Comparison of ENCODE assay signal across 20 cellular contexts in genomic region chr18:40957533-40958070, GRCh38.
A peak's percentile ranks its signal among the peaks of the same experiment; 100 is the strongest.
DNase-seq lines count a peak whose midpoint lies in the region; ATAC-seq, FAIRE-seq and TF ChIP-seq lines count a peak whose summit lies in the region.
"Had no signal": no experiment of that assay in that cellular context is flagged by ENCODE, and none has a peak within 500 bp of the region (broad histone marks: within the 10 kb centered on the region; RNA-seq: fewer than 3 reads in every experiment).

No MANE protein-coding gene starts in this region.

- H3K4ac ChIP-seq in neuronal stem cell (ENCODE audit: low read length): no peak overlapping the region

- SMC1A ChIA-PET in GM12878 (lab: Charles Lee; ENCODE audit: uncharacterized antibody, unreplicated experiment): interaction anchor here (0.7 to 1.4 kb wide), 3 partner anchors 12 to 37 kb away, joined by 3 read pairs; no protein-coding TSS in a partner anchor

- RAD21 ChIA-PET in GM12878 (lab: Charles Lee; ENCODE audit: unreplicated experiment): interaction anchor here (0.8 kb wide), 1 partner anchor 22 kb away, joined by 3 read pairs; no protein-coding TSS in a partner anchor

- no peaks in the 10 kb centered on the region for H3K79me1 ChIP-seq in neuronal stem cell (ENCODE audit: low read depth, low read length)

- ATAC-seq in GM12878 (no peak; the same call in 2 of the 3 replicates), Right ventricle myocardium inferior (no peak)
- ATAC-seq: SK-N-SH treated with all-trans-retinoic acid at 6 μM for 48 hours had no signal

- H3K4me2 ChIP-seq in GM12878 (ENCODE audit: control insufficient read depth, insufficient read depth) (no peak overlapping the region), neuronal stem cell (ENCODE audit: insufficient read depth, low read length, poor library complexity, severe bottlenecking) (no peak overlapping the region)
- H3K4me2 ChIP-seq: BLaER1 treated with 17β-estradiol and CSF1 and Interleukin-3, amounts not matched to agents 10 nM and 100 nM had no signal

- POLR2A ChIA-PET in AG04450 (lab: Yijun Ruan, JAX) (no interaction called here), GM12878 (lab: Charles Lee) (no interaction called here)

- H2BK5ac ChIP-seq in neuronal stem cell (ENCODE audit: low read length): no peak overlapping the region

- H3K23ac ChIP-seq in neuronal stem cell (ENCODE audit: low read depth, low read length, poor library complexity): no peak overlapping the region

- H3K27ac ChIP-seq in AG04450 (ENCODE audit: low read depth, low read length): no peak overlapping the region
- H3K27ac ChIP-seq in GM12878 (ENCODE audit: control insufficient read depth, insufficient read depth): no peak overlapping the region
- no peak overlapping the region for H3K27ac ChIP-seq in neuronal stem cell (replicated peaks; ENCODE audit: low read length)
- no peak overlapping the region for H3K27ac ChIP-seq in dorsolateral prefrontal cortex
- H3K27ac ChIP-seq: BLaER1 treated with 17β-estradiol and CSF1 and Interleukin-3, amounts not matched to agents 10 nM and 100 nM; Peyer's patch had no signal

- H2BK15ac ChIP-seq in neuronal stem cell (ENCODE audit: low read length): no peak overlapping the region

- TF ChIP-seq EP300 in GM12878 (IDR thresholded peaks at IDR 0.05; ENCODE audit: borderline replicate concordance in 1 of 2, control insufficient read depth in 1 of 2, low read depth in 2 of 2, low read length in 2 of 2): no peak

- WGBS in GM12878 (ENCODE audit: insufficient coverage, insufficient replicate concordance, low lambda C conversion rate, missing lambda C conversion rate): 0% methylated on average over 2 of the region's 2 CpGs
- no CpG with 5 or more reads among the region's 2 CpGs for WGBS in neuronal stem cell (ENCODE audit: extremely low coverage in 2 of 2, insufficient read length in 2 of 2, insufficient replicate concordance in 1 of 2), 2 donors

- H3K9ac ChIP-seq in GM12878 (ENCODE audit: control insufficient read depth, insufficient read depth, low read length) (no peak overlapping the region), neuronal stem cell (ENCODE audit: low read depth, low read length, poor library complexity) (no peak overlapping the region)
- H3K9ac ChIP-seq: BLaER1 treated with 17β-estradiol and CSF1 and Interleukin-3, amounts not matched to agents 10 nM and 100 nM had no signal

- H3K18ac ChIP-seq in neuronal stem cell (ENCODE audit: low read length): no peak overlapping the region

- H3K9me3 ChIP-seq in AG04450 (ENCODE audit: control insufficient read depth, insufficient read depth, low read length) (peaks cover 5% of the 10 kb centered on the region; the same call in 1 of the 2 replicates), GM12878 (replicated peaks; ENCODE audit: control insufficient read depth, insufficient read depth, low read length) (no peaks in the 10 kb centered on the region), neuronal stem cell (replicated peaks in 1 of 2; ENCODE audit: control insufficient read depth in 2 of 2, insufficient read depth in 1 of 2, low read depth in 1 of 2, low read length in 2 of 2) (peaks cover 0 to 2% of the 10 kb centered on the region in 2 donors)
- H3K9me3 ChIP-seq: Peyer's patch had no signal

- intact Hi-C loops in GM12878 (cut with micrococcal nuclease; ENCODE audit: unreplicated experiment) (no loop called here), dorsolateral prefrontal cortex (cut with DNase I) (no loop called here), Right ventricle myocardium inferior (cut with DNase I) (no loop called here)

- H3K36me3 ChIP-seq in GM12878 (ENCODE audit: control insufficient read depth in 2 of 2, insufficient read depth in 2 of 2, low read length in 1 of 2) (no peaks in the 10 kb centered on the region), neuronal stem cell (replicated peaks in 1 of 2; ENCODE audit: control insufficient read depth in 2 of 2, insufficient read depth in 2 of 2, low read length in 2 of 2) (no peaks in the 10 kb centered on the region)
- H3K36me3 ChIP-seq: BLaER1 treated with 17β-estradiol and CSF1 and Interleukin-3, amounts not matched to agents 10 nM and 100 nM; Peyer's patch had no signal

- CTCF ChIA-PET in AG04450 (lab: Charles Lee) (interaction anchor here (1.4 to 1.6 kb wide), 2 partner anchors 22 to 434 kb away, joined by 6 to 7 read pairs; no protein-coding TSS in a partner anchor), GM12878 (lab: Yijun Ruan, JAX) (interaction anchor here (0.7 to 1.0 kb wide), 4 partner anchors 23 to 99 kb away, joined by 3 to 4 read pairs (median 3); no protein-coding TSS in a partner anchor)

- no TSS peak for BruUV-seq in GM12878 (replicated peaks; lab: Mats Ljungman, UMichigan)

- FAIRE-seq in GM12878 (lab: Jason Lieb, UNC): peak; percentile 7

- no peak for TF ChIP-seq RAD21 in GM12878 (IDR thresholded peaks at IDR 0.05; ENCODE audit: insufficient read depth, low read depth, low read length)

- in situ Hi-C loops in GM12878 (cut with MboI): no loop called here

- TF ChIP-seq CTCF in AG04450 (IDR thresholded peaks at IDR 0.05; ENCODE audit: low read depth, low read length): peak; percentile 24; the same call in 1 of the 2 replicates
- TF ChIP-seq CTCF in LNCaP clone FGC (IDR thresholded peaks at IDR 0.05; ENCODE audit: control insufficient read depth, extremely low read depth, insufficient read depth): peak; percentile 39; the same call in 1 of the 2 replicates
- no peak for TF ChIP-seq CTCF in GM12878 (IDR thresholded peaks at IDR 0.05 in 2 of 3, conservative IDR thresholded peaks at IDR 0.05 in 1 of 3; ENCODE audit: control insufficient read depth in 2 of 3, extremely low read depth in 1 of 3, insufficient read depth in 1 of 3, low read depth in 3 of 3, low read length in 3 of 3)
- no peak for TF ChIP-seq CTCF in dorsolateral prefrontal cortex (IDR thresholded peaks at IDR 0.05 in 54 of 56, conservative IDR thresholded peaks at IDR 0.05 in 2 of 56; ENCODE audit: low read depth in 1 of 56, partially characterized antibody in 56 of 56)

- H4K91ac ChIP-seq in neuronal stem cell (ENCODE audit: low read depth, low read length, poor library complexity): no peak overlapping the region

- H3K4me3 ChIP-seq in AG04450 (ENCODE audit: low read depth, low read length): no peak overlapping the region
- H3K4me3 ChIP-seq in LNCaP clone FGC (ENCODE audit: low read depth, low read length): no peak overlapping the region
- no peak overlapping the region for H3K4me3 ChIP-seq in GM12878
- H3K4me3 ChIP-seq in neuronal stem cell (ENCODE audit: low read length in 2 of 2): no peak overlapping the region
- H3K4me3 ChIP-seq in dorsolateral prefrontal cortex: no peak overlapping the region
- H3K4me3 ChIP-seq: BLaER1 treated with 17β-estradiol and CSF1 and Interleukin-3, amounts not matched to agents 10 nM and 100 nM; Peyer's patch had no signal

- no peaks in the 10 kb centered on the region for H3K79me2 ChIP-seq in GM12878 (ENCODE audit: control insufficient read depth, insufficient read depth, low read length)

- no peak for TF ChIP-seq POLR2A in GM12878 (IDR thresholded peaks at IDR 0.05; ENCODE audit: low read depth, low read length)

- peak; percentile 6 for DNase-seq in AG04450 (ENCODE audit: low read depth, low spot score)
- no peak for DNase-seq in LNCaP clone FGC (ENCODE audit: low read depth)
- DNase-seq in GM12878 (ENCODE audit: low read depth, low spot score): no peak
- DNase-seq in iPS-NIHi7 (ENCODE audit: extremely low spot score): peak; percentile 24
- DNase-seq in neuronal stem cell (ENCODE audit: low spot score): no peak
- no peak for DNase-seq in NCI-H2227 treated with DMSO at 0.1 percent for 48 hours (lab: John Stamatoyannopoulos, UW)
- DNase-seq in dorsolateral prefrontal cortex: no peak
- no peak for DNase-seq in Right ventricle myocardium inferior (ENCODE audit: missing footprints)
- DNase-seq: 8988T, EL, KG1, NCI-H1048, NCI-H1436 treated with DMSO at 0.1 percent for 48 hours, NCI-H2029 treated with DMSO at 0.1 percent for 48 hours, NCI-H510A, Peyer's patch, SHP77, T-helper 1 cell had no signal

- H2BK120ac ChIP-seq in neuronal stem cell (ENCODE audit: low read depth, low read length): no peak overlapping the region

- no peak overlapping the region for H2AFZ ChIP-seq in GM12878 (ENCODE audit: control insufficient read depth, low read depth, low read length)
- no peak overlapping the region for H2AFZ ChIP-seq in neuronal stem cell (ENCODE audit: low read length)

- no peaks in the 10 kb centered on the region for H4K20me1 ChIP-seq in GM12878 (ENCODE audit: control insufficient read depth, insufficient read depth)
- H4K20me1 ChIP-seq: BLaER1 treated with 17β-estradiol and CSF1 and Interleukin-3, amounts not matched to agents 10 nM and 100 nM had no signal

- H3K14ac ChIP-seq in neuronal stem cell (ENCODE audit: low read length): no peak overlapping the region

- H3K27me3 ChIP-seq in AG04450 (ENCODE audit: control insufficient read depth, insufficient read depth, low read length): no peaks in the 10 kb centered on the region
- H3K27me3 ChIP-seq in GM12878 (replicated peaks in 1 of 2; ENCODE audit: control insufficient read depth in 2 of 2, insufficient read depth in 2 of 2, low read length in 1 of 2): no peaks in the 10 kb centered on the region
- no peaks in the 10 kb centered on the region for H3K27me3 ChIP-seq in neuronal stem cell (ENCODE audit: control insufficient read depth in 3 of 3, insufficient read depth in 3 of 3, low read depth in 1 of 3, low read length in 3 of 3)
- peaks cover 0 to 1% (median 0%) of the 10 kb centered on the region in 45 donors for H3K27me3 ChIP-seq in dorsolateral prefrontal cortex
- H3K27me3 ChIP-seq: BLaER1 treated with 17β-estradiol and CSF1 and Interleukin-3, amounts not matched to agents 10 nM and 100 nM; Peyer's patch had no signal

- no peak overlapping the region for H2AK5ac ChIP-seq in neuronal stem cell (ENCODE audit: low read depth, low read length)

- no peak overlapping the region for H2BK12ac ChIP-seq in neuronal stem cell (ENCODE audit: low read length)

- H3K4me1 ChIP-seq in GM12878 (ENCODE audit: control insufficient read depth, insufficient read depth, low read length): no peaks in the 10 kb centered on the region
- peaks cover 2% of the 10 kb centered on the region in 2 donors for H3K4me1 ChIP-seq in neuronal stem cell (ENCODE audit: control insufficient read depth in 2 of 2, insufficient read depth in 1 of 2, low read depth in 1 of 2, low read length in 2 of 2)
- H3K4me1 ChIP-seq: BLaER1 treated with 17β-estradiol and CSF1 and Interleukin-3, amounts not matched to agents 10 nM and 100 nM; Peyer's patch had no signal

- H4K8ac ChIP-seq in neuronal stem cell (ENCODE audit: low read depth, low read length): no peak overlapping the region

TF ChIP-seq in GM12878, 131 proteins besides CTCF, POLR2A, EP300 and RAD21 (continues in another document):
- TF ChIP-seq CBFB (IDR thresholded peaks at IDR 0.05; ENCODE audit: low read depth) (no peak), ZNF384 (IDR thresholded peaks at IDR 0.05; ENCODE audit: borderline replicate concordance, low read depth, low read length) (no peak)

Comparison
In these comparisons a context has a peak if more than half of its experiments do, and no peak if none do; other contexts are left out.
1. DNase-seq: peak in AG04450 (single experiment) and iPS-NIHi7 (single experiment); none in LNCaP clone FGC (single experiment), GM12878 (single experiment), neuronal stem cell (single experiment), NCI-H2227 treated with DMSO at 0.1 percent for 48 hours (single experiment), dorsolateral prefrontal cortex (0 of 10) and Right ventricle myocardium inferior (single experiment).
2. CTCF ChIP-seq: peak in AG04450 (single experiment) and LNCaP clone FGC (single experiment); none in GM12878 (0 of 3) and dorsolateral prefrontal cortex (0 of 56).